In genomic region chrX:23668335-23668734, GRCh38 we compare ENCODE assay signal across 7 cellular contexts.
DNase-seq lines count a peak whose midpoint lies in the region; ATAC-seq and TF ChIP-seq lines count a peak whose summit lies in the region.

No MANE protein-coding gene starts in this region.

- peak overlapping the region; percentile 71 for H3K4me3 ChIP-seq in astrocyte of the spinal cord (ENCODE audit: low read depth, low read length)
- H3K4me3 ChIP-seq in mucosa of stomach (ENCODE audit: low read length) = peak overlapping the region; percentile 7

- H3K9me3 ChIP-seq in mucosa of stomach (ENCODE audit: control insufficient read depth, low read length) = no peaks in the 10 kb centered on the region

- H3K4me1 ChIP-seq in mucosa of stomach (ENCODE audit: control insufficient read depth, insufficient read depth, low read length) = no peaks in the 10 kb centered on the region

- ATAC-seq in GM19043 (IDR thresholded peaks at IDR 0.05; ENCODE audit: low read depth, unreplicated experiment) (peak; percentile 48), HG03175 (IDR thresholded peaks at IDR 0.05; ENCODE audit: unreplicated experiment) (peak; percentile 38)

- no peaks in the 10 kb centered on the region for H3K27me3 ChIP-seq in mucosa of stomach (ENCODE audit: control insufficient read depth, insufficient read depth, low read length)

- no peak overlapping the region for H3K9ac ChIP-seq in mucosa of stomach (ENCODE audit: low read length)

- no peaks in the 10 kb centered on the region for H3K36me3 ChIP-seq in mucosa of stomach (ENCODE audit: control insufficient read depth, insufficient read depth, low read length)

- TF ChIP-seq CTCF in astrocyte of the spinal cord (IDR thresholded peaks at IDR 0.05; ENCODE audit: low read depth, low read length) = no peak

- DNase-seq in astrocyte of the spinal cord (ENCODE audit: low read depth, low spot score) = no peak
- DNase-seq in C1 segment of cervical spinal cord (lab: John Stamatoyannopoulos, UW) = no peak
- DNase-seq in SW480 (ENCODE audit: low spot score) = no peak
- no peak for DNase-seq in OCI-M1 (lab: John Stamatoyannopoulos, UW)

- in situ Hi-C loops in astrocyte of the spinal cord (cut with HindIII; ENCODE audit: low sequenced_read_pairs) = no loop called here
